8 cellular contexts compared by ENCODE assay signal in genomic region chr11:44611687-44612437, GRCh38. TPM values are rescaled to one million over a fixed set of nuclear protein-coding genes. Genes with fewer than 3 reads are reported as not detected.
A peak's percentile ranks its signal among the peaks of the same experiment; 100 is the strongest.
DNase-seq lines count a peak whose midpoint lies in the region; ATAC-seq, FAIRE-seq and TF ChIP-seq lines count a peak whose summit lies in the region.

No MANE protein-coding gene starts in this region.

- H3K27ac Mint-ChIP-seq in T-cell = peak overlapping the region; percentile 79 to 92

- no peaks in the 10 kb centered on the region for H3K36me3 ChIP-seq in K562 (ENCODE audit: control insufficient read depth, insufficient read depth, low read length)

- ATAC-seq in GM21717 (IDR thresholded peaks at IDR 0.05; ENCODE audit: unreplicated experiment) (peak; percentile 36), T-cell (replicated peaks in 1 of 4) (peak; percentile 84 to 86 (median 84)), K562 (no peak), GM19455 (IDR thresholded peaks at IDR 0.05; ENCODE audit: unreplicated experiment) (no peak)

- H4K20me1 ChIP-seq in K562 (replicated peaks; ENCODE audit: control insufficient read depth, insufficient read depth, low read length) = no peaks in the 10 kb centered on the region; the same call in 1 of the 2 replicates

- intact Hi-C loops in K562 (cut with micrococcal nuclease) = loop anchor here (10.0 kb wide), 1 partner anchor 477 kb away; no protein-coding TSS in a partner anchor

- H2AFZ ChIP-seq in K562 (ENCODE audit: low read depth, low read length) = no peak overlapping the region

- 31% methylated on average over 6 of the region's 7 CpGs for WGBS in K562 (ENCODE audit: insufficient coverage, low coverage, missing lambda C conversion rate)

- TF ChIP-seq POLR2A in K562 (conservative IDR thresholded peaks at IDR 0.05) = no peak

- H3K4me3 ChIP-seq in K562 = no peak overlapping the region

- H3K9me1 ChIP-seq in K562 (ENCODE audit: control insufficient read depth, insufficient read depth, low read length) = no peaks in the 10 kb centered on the region

- no peaks in the 10 kb centered on the region for H3K9me3 Mint-ChIP-seq in T-cell

- BruUV-seq in K562 (replicated peaks; lab: Mats Ljungman, UMichigan) = no TSS peak

- no peak for TF ChIP-seq RAD21 in K562 (CRISPR knock-in tag; conservative IDR thresholded peaks at IDR 0.05 in 1 of 2, IDR thresholded peaks at IDR 0.05 in 1 of 2)

- in situ Hi-C loops in K562 (cut with MboI) = no loop called here

- CTCF ChIA-PET in T-cell (lab: Charles Lee) = interaction anchor here (0.5 to 3.0 kb wide), 16 partner anchors 10 to 728 kb away, joined by 3 to 16 read pairs (median 4); partner anchors contain the start of gene CD82 (in 1 of the 2)
- CTCF ChIA-PET in K562 (lab: Yijun Ruan, JAX; ENCODE audit: low intra/inter-chr PET ratio) = no interaction called here

- H3K27me3 ChIP-seq in K562 (ENCODE audit: control insufficient read depth in 2 of 2, insufficient read depth in 2 of 2, low read length in 2 of 2) = no peaks in the 10 kb centered on the region

- H3K9ac ChIP-seq in K562 (ENCODE audit: insufficient read depth in 1 of 2, low read depth in 2 of 2, low read length in 2 of 2) = no peak overlapping the region

- no peak for TF ChIP-seq CTCF in K562 (IDR thresholded peaks at IDR 0.05 in 2 of 3, conservative IDR thresholded peaks at IDR 0.05 in 1 of 3; ENCODE audit: insufficient read depth in 2 of 3, low read depth in 1 of 3, low read length in 3 of 3)

- peak overlapping the region in 2 of 3 donors; percentile 2 to 63 for H3K4me3 Mint-ChIP-seq in T-cell

- H3K4me1 ChIP-seq in K562 (replicated peaks in 1 of 2; ENCODE audit: control insufficient read depth in 2 of 2, insufficient read depth in 2 of 2, low read length in 2 of 2) = peaks cover 27 to 32% of the 10 kb centered on the region in 2 experiments; a peak in 4 of 5 replicates

- H3K4me2 ChIP-seq in K562 (ENCODE audit: insufficient read depth, low read length) = no peak overlapping the region

- H3K36me3 Mint-ChIP-seq in T-cell = peaks cover 23% of the 10 kb centered on the region

- no peaks in the 10 kb centered on the region for H3K27me3 Mint-ChIP-seq in T-cell

- DNase-seq in Daoy (ENCODE audit: low read depth) (peak; percentile 43), T-cell (peak; percentile 44 to 74 (median 64)), K562 (ENCODE audit: extremely low read depth in 1 of 4, low spot score in 3 of 4) (no peak), AML-193 (lab: John Stamatoyannopoulos, UW) (no peak), LoVo (ENCODE audit: low spot score) (no peak)
- peak; percentile 26 for DNase-seq in stimulated activated CD8-positive, alpha-beta memory T cell treated with anti-CD3 and anti-CD28 coated beads, Interleukin-7, amount 100 ng/mL, for 24 hours (ENCODE audit: low read depth)

- H3K27ac ChIP-seq in K562 (ENCODE audit: extremely low read depth, low read depth, low read length) = no peak overlapping the region

- no peaks in the 10 kb centered on the region for H3K79me2 ChIP-seq in K562 (ENCODE audit: control insufficient read depth, insufficient read depth, low read length)

- POLR2A ChIA-PET in T-cell (lab: Charles Lee) (interaction anchor here (0.6 to 1.3 kb wide), 4 partner anchors 43 to 1275 kb away, joined by 3 to 10 read pairs (median 5); partner anchors contain the start of gene CD82 (in 1 of the 2)), K562 (lab: Yijun Ruan, JAX) (interaction anchor here (0.5 to 1.4 kb wide), 5 partner anchors 12 to 524 kb away, joined by 3 to 6 read pairs (median 3); partner anchors contain the start of gene CD82)

- TF ChIP-seq EP300 in K562 (IDR thresholded peaks at IDR 0.05; ENCODE audit: low read length) = no peak

- peaks cover 69 to 96% (median 79%) of the 10 kb centered on the region in 3 donors for H3K4me1 Mint-ChIP-seq in T-cell

- no peak for FAIRE-seq in K562 (lab: Jason Lieb, UNC)

- no peaks in the 10 kb centered on the region for H3K9me3 ChIP-seq in K562 (replicated peaks; ENCODE audit: control insufficient read depth, insufficient read depth, low read depth, low read length)

TF ChIP-seq in K562, 482 proteins besides CTCF, POLR2A, EP300 and RAD21 (continues in another document):
- no peak for TF ChIP-seq ZNF124 (CRISPR knock-in tag; IDR thresholded peaks at IDR 0.05)
- TF ChIP-seq, protein P1, sequence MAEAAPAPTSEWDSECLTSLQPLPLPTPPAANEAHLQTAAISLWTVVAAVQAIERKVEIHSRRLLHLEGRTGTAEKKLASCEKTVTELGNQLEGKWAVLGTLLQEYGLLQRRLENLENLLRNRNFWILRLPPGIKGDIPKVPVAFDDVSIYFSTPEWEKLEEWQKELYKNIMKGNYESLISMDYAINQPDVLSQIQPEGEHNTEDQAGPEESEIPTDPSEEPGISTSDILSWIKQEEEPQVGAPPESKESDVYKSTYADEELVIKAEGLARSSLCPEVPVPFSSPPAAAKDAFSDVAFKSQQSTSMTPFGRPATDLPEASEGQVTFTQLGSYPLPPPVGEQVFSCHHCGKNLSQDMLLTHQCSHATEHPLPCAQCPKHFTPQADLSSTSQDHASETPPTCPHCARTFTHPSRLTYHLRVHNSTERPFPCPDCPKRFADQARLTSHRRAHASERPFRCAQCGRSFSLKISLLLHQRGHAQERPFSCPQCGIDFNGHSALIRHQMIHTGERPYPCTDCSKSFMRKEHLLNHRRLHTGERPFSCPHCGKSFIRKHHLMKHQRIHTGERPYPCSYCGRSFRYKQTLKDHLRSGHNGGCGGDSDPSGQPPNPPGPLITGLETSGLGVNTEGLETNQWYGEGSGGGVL (CRISPR knock-in tag; IDR thresholded peaks at IDR 0.05) = no peak
- TF ChIP-seq PCBP1 (IDR thresholded peaks at IDR 0.05; ENCODE audit: low read depth, low read length, poor library complexity, severe bottlenecking) = no peak
- no peak for TF ChIP-seq PHB (CRISPR knock-in tag; IDR thresholded peaks at IDR 0.05)
- no peak for TF ChIP-seq ILK (tag; IDR thresholded peaks at IDR 0.05; ENCODE audit: borderline replicate concordance, low read depth)
- TF ChIP-seq L3MBTL2 (IDR thresholded peaks at IDR 0.05) = no peak
- TF ChIP-seq HSF4 (CRISPR knock-in tag; IDR thresholded peaks at IDR 0.05; ENCODE audit: borderline replicate concordance) = no peak

RNA-seq across cellular contexts. Expression of gene CD82, which starts 46.4 kb away (rescaled TPM):
- total RNA-seq in Daoy (2014; rRNA removed; shearing (Covaris generic)) = 42.7 and 48.5 TPM in 2 replicates
- 10 to 100 TPM; 53.4 to 99.6 (median 69.0) TPM for total RNA-seq in T-cell
- total RNA-seq in K562 (2011; cell fraction: chromatin; rRNA removed; ENCODE audit: low replicate concordance) = 3.5 and 6.3 TPM in 2 replicates
- total RNA-seq in K562 (2011; cell fraction: nucleolus; rRNA removed) = 5.3 and 8.8 TPM in 2 replicates
- 4.4 and 6.4 TPM in 2 replicates for total RNA-seq in K562 (2011; cell fraction: nucleoplasm; rRNA removed)
- total RNA-seq in K562 (2014; rRNA removed) = 3.9 and 4.7 TPM in 2 replicates
- total RNA-seq in K562 (2014; rRNA removed; fragmentation: Illumina TruSeq; extraction: Trizol) = 1.3 and 2.0 TPM in 2 replicates
- total RNA-seq in K562 (2015; rRNA removed; fragmentation: Illumina TruSeq; extraction: Trizol) = 4.4 and 4.5 TPM in 2 replicates
- total RNA-seq in K562 (2021) = 8.2 and 9.4 TPM in 2 replicates
- 2.8 and 5.9 TPM in 2 replicates for polyA plus RNA-seq in K562 (2011; rRNA removed)
- 5.3 and 7.6 TPM in 2 replicates for polyA plus RNA-seq in K562 (2011; cell fraction: cytosol; rRNA removed)
- 1.1 and 2.4 TPM in 2 replicates for polyA plus RNA-seq in K562 (2011; cell fraction: nucleus; rRNA removed)
- polyA plus RNA-seq in K562 (2012) = 9.2 and 23.4 TPM in 2 replicates
- 3.0 and 3.7 TPM in 2 replicates for polyA plus RNA-seq in K562 (2014; fragmentation: Illumina TruSeq; extraction: Trizol)
- under 1 TPM; 0.27 to 0.30 TPM for polyA plus RNA-seq in K562 (2014; fragmentation: Nextera tagmentation; extraction: Ambion mirVana)
- polyA plus RNA-seq in K562 (2014; rRNA removed) = 4.6 and 5.8 TPM in 2 replicates
- 1.8 and 3.5 TPM in 2 replicates for polyA minus RNA-seq in K562 (2011; rRNA and poly(A)+ RNA removed)
- polyA minus RNA-seq in K562 (2011; cell fraction: cytosol; rRNA and poly(A)+ RNA removed) = 2.4 and 4.0 TPM in 2 replicates
- 2.3 and 3.4 TPM in 2 replicates for polyA minus RNA-seq in K562 (2011; cell fraction: nucleus; rRNA and poly(A)+ RNA removed)

Comparison
In these comparisons a context has a peak if more than half of its experiments do, and no peak if none do; other contexts are left out.
1. DNase-seq: peak in Daoy (single experiment), T-cell (34 of 34) and stimulated activated CD8-positive, alpha-beta memory T cell treated with anti-CD3 and anti-CD28 coated beads, Interleukin-7, amount 100 ng/mL, for 24 hours (single experiment); none in K562 (0 of 4), AML-193 (0 of 2) and LoVo (single experiment).
2. ATAC-seq: peak in GM21717 (single experiment) and T-cell (4 of 4); none in K562 (single experiment) and GM19455 (single experiment).